Comparison of ENCODE assay signal across 8 cellular contexts in the genomic region with DNA sequence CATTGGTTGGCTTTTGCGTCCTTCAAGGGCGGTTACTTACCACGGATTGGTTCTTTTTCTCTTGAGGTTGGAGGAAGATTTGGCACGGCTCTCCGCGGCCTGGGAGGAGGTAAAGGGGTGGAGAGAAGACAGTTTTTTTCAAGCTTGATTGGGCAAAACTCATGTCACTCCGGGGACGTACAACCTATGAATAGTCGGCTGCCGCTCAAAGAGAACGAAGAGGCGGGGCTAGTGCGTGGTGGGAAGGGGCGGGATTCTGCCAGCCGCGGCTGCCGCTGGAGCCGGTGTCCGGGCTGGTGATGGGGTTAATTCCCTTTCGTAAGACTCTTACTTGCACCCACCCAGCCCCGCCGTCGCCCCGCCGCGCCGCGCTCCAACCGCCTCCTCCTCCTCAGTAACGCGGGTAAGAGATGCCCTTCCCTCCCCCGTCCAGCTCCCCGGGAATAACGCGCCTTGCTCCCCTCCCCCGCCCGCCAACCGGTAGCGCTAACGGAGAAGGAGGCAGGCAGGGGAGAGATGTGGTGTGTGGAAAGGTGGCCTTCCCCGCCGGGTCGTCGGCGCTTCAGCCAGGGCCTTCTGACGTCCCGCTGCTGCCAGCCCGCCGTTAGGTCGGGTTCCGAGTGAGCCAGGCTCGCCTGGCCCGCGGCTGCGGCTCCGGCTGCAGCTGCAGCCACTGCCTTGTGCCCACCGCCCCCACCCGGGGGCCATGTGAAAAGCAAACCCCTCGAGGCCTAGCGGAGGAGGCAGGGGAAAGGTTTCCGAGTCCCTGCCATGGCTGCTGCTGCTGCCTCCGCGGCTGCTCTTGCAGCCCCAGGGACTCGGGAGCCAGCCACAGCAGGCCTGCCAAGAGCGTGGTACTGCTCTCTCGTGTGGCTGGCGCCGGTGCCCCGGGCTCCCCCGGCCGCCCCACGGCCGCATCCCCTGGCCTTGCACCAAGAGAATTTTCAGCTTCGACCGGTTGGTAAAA. TPM values are rescaled to one million over a fixed set of nuclear protein-coding genes. Genes with fewer than 3 reads are reported as not detected.
DNase-seq lines count a peak whose midpoint lies in the region; ATAC-seq and TF ChIP-seq lines count a peak whose summit lies in the region.

A gene (plus strand): TSS at position 254 of the 967 bp plus-strand sequence. CDS start 73,362 bp downstream, outside the sequence.

- H3K4me3 Mint-ChIP-seq in Caco-2 (ENCODE audit: unreplicated experiment) = no peak within 1 kb of the TSS
- H3K4me3 Mint-ChIP-seq in effector memory CD8-positive, alpha-beta T cell = no peak within 1 kb of the TSS

- peaks cover 7% of the 10 kb centered on the region for H3K4me1 Mint-ChIP-seq in Caco-2 (ENCODE audit: low read depth, unreplicated experiment)
- H3K4me1 Mint-ChIP-seq in effector memory CD8-positive, alpha-beta T cell (ENCODE audit: low read depth in 2 of 2) = peaks cover 6 to 13% of the 10 kb centered on the region in 2 donors

- H3K36me3 ChIP-seq in Caco-2 (ENCODE audit: control insufficient read depth, insufficient read depth, low read length) = no peaks in the 10 kb centered on the region

- no TSS peak for BruUV-seq in Caco-2 (replicated peaks; lab: Mats Ljungman, UMichigan)

- H3K9me3 ChIP-seq in Caco-2 = 0 out of 2 replicates have a peak, but pooled peaks cover 2% of the 10 kb centered on the region

- CTCF ChIA-PET in Caco-2 (lab: Charles Lee) = interaction anchor here (0.8 to 1.4 kb wide), 6 partner anchors 178 to 543 kb away, joined by 3 to 5 read pairs (median 4); a partner anchor contains a TSS

- intact Hi-C loops in Caco-2 (cut with micrococcal nuclease; ENCODE audit: unreplicated experiment) = loop anchor here (1.0 to 5.0 kb wide), 4 partner anchors 58 to 529 kb away; no protein-coding TSS in a partner anchor

- H3K27me3 Mint-ChIP-seq in Caco-2 (ENCODE audit: insufficient read depth, unreplicated experiment) = no peaks in the 10 kb centered on the region
- no peaks in the 10 kb centered on the region for H3K27me3 Mint-ChIP-seq in effector memory CD8-positive, alpha-beta T cell

- H3K4me1 ChIP-seq in Caco-2 = peaks cover 7% of the 10 kb centered on the region; the same call in 1 of the 2 replicates

- POLR2A ChIA-PET in Caco-2 (lab: Charles Lee) = interaction anchor here (0.6 to 1.2 kb wide), 6 partner anchors 25 to 613 kb away, joined by 3 to 17 read pairs (median 6); a partner anchor contains a TSS

- peak; percentile 77 for ATAC-seq in GM21360 (IDR thresholded peaks at IDR 0.05; ENCODE audit: unreplicated experiment)
- peak; percentile 77 for ATAC-seq in effector memory CD8-positive, alpha-beta T cell (replicated peaks)

- no peaks in the 10 kb centered on the region for H3K27me3 ChIP-seq in Caco-2 (replicated peaks; ENCODE audit: control insufficient read depth, insufficient read depth, low read length)

- peaks cover 5% of the 10 kb centered on the region for H3K9me3 Mint-ChIP-seq in Caco-2 (ENCODE audit: unreplicated experiment)
- no peaks in the 10 kb centered on the region for H3K9me3 Mint-ChIP-seq in effector memory CD8-positive, alpha-beta T cell

- peak within 1 kb of the TSS; percentile 86 for H3K4me3 ChIP-seq in Caco-2 (ENCODE audit: low read depth, low read length)

- peak within 1 kb of the TSS; percentile 45 for H3K27ac Mint-ChIP-seq in Caco-2 (ENCODE audit: unreplicated experiment)
- no peak within 1 kb of the TSS for H3K27ac Mint-ChIP-seq in effector memory CD8-positive, alpha-beta T cell

- peak; percentile 98 to 99 for DNase-seq in Caco-2
- DNase-seq in HT1080 (ENCODE audit: low read depth) = peak; percentile 100
- DNase-seq in NOMO-1 treated with DMSO at 0.1 percent for 48 hours (lab: John Stamatoyannopoulos, UW; ENCODE audit: unreplicated experiment) = peak; percentile 99
- DNase-seq in activated CD8-positive, alpha-beta memory T cell treated with anti-CD3 and anti-CD28 coated beads for 4 hours (ENCODE audit: low read depth in 2 of 2) = peak; percentile 85 to 93
- peak; percentile 95 to 97 (median 95) for DNase-seq in effector memory CD8-positive, alpha-beta T cell
- peak; percentile 100 for DNase-seq in medulla oblongata (ENCODE audit: extremely low spot score)
- peak; percentile 90 for DNase-seq in stimulated activated CD8-positive, alpha-beta memory T cell treated with anti-CD3 and anti-CD28 coated beads, Interleukin-12 subunit alpha, Interleukin-12 subunit beta, amount 100 ng/mL, for 1 hour (ENCODE audit: low read depth)

- peak; percentile 23 to 39 for TF ChIP-seq CTCF in Caco-2 (IDR thresholded peaks at IDR 0.05; ENCODE audit: insufficient read depth in 1 of 2, low read depth in 1 of 2, low read length in 1 of 2, severe bottlenecking in 1 of 2, unreplicated experiment in 1 of 2)

- H3K36me3 Mint-ChIP-seq in Caco-2 (ENCODE audit: insufficient read depth, unreplicated experiment) = peaks cover 6% of the 10 kb centered on the region
- H3K36me3 Mint-ChIP-seq in effector memory CD8-positive, alpha-beta T cell (ENCODE audit: insufficient read depth) = peaks cover 3% of the 10 kb centered on the region

RNA-seq across cellular contexts. Expression of the gene that starts here (rescaled TPM):
- 44.4 and 45.3 TPM in 2 replicates for total RNA-seq in Caco-2 (2022)
- total RNA-seq in HT1080 (2014; rRNA removed; shearing (Covaris generic)) = 9.0 and 12.4 TPM in 2 replicates
- polyA plus RNA-seq in HT1080 (2015; cell fraction: cytosol; rRNA removed) = 53.2 and 73.3 TPM in 2 replicates
- 30.6 and 36.1 TPM in 2 replicates for polyA plus RNA-seq in HT1080 (2015; cell fraction: nucleus; rRNA removed)

Comparison
In these comparisons a context has a peak if more than half of its experiments do, and no peak if none do; other contexts are left out.
1. Peak in every context shown above with its lines: DNase-seq, ATAC-seq and H3K4me3 ChIP-seq.